ENCODE assay signal across 29 cellular contexts in the genomic region with DNA sequence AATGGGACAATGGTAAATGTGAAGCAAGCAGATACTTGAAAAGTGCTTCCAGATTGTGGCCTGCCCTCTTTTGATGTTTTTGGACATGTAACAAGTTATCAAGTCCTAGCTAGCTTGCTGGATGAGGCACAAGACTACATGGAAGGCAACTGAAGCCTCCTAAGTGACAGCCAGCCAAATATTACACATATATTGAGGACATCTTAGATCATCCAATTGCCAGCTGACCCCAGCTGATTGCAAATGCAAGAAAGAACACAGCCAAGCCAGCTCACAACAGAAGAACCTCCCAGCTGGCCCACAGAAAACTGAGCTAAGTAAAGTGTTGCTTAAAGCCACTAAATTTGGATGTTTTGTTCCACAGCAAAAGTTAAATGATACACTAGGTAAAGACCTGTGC.
"Had no signal": no experiment of that assay in that cellular context is flagged by ENCODE, and none has a peak within 500 bp of the region (broad histone marks: within the 10 kb centered on the region; RNA-seq: fewer than 3 reads in every experiment).

No MANE protein-coding gene starts in this region.

- H3K4me3 ChIP-seq: coronary artery, dorsolateral prefrontal cortex, gastroesophageal sphincter, lower lobe of right lung, mucosa of descending colon, right lobe of liver, skin epidermis, vagina had no signal

- H3K4me1 ChIP-seq: gastroesophageal sphincter, lower lobe of right lung, right lobe of liver, vagina had no signal

- ATAC-seq: activated CD4-positive, CD25-positive, alpha-beta regulatory T cell treated with anti-CD3 and anti-CD28 coated beads, Interleukin-2, amount 50 U/mL, for 24 hours; effector memory CD8-positive, alpha-beta T cell; gastroesophageal sphincter; lower lobe of right lung; mucosa of descending colon; natural killer cell treated with Interleukin-12 subunit alpha and Interleukin-12 subunit beta and Interleukin-15 and Interleukin-18, amount 100 ng/mL, for 72 hours; right lobe of liver; stimulated activated effector memory CD8-positive, alpha-beta T cell treated with anti-CD3 and anti-CD28 coated beads, Interleukin-12 subunit alpha, Interleukin-12 subunit beta, amount 100 ng/mL, for 72 hours; T-helper 17 cell had no signal

- H3K27ac ChIP-seq: coronary artery, dorsolateral prefrontal cortex, gastroesophageal sphincter, lower lobe of right lung, right lobe of liver, skin epidermis, vagina, WERI-Rb-1 had no signal

- H3K27me3 ChIP-seq: dorsolateral prefrontal cortex, gastroesophageal sphincter, right lobe of liver, vagina had no signal

- H3K9me3 ChIP-seq: gastroesophageal sphincter, lower lobe of right lung, mucosa of descending colon, right lobe of liver, vagina had no signal

- H3K36me3 ChIP-seq: gastroesophageal sphincter, lower lobe of right lung, right lobe of liver, vagina, WERI-Rb-1 had no signal

- DNase-seq: activated CD4-positive, alpha-beta T cell treated with anti-CD3 and anti-CD28 coated beads for 48 hours; activated CD4-positive, alpha-beta T cell treated with anti-CD3 and anti-CD28 coated beads, Interleukin-2, amount 50 U/mL, for 48 hours; activated CD8-positive, alpha-beta memory T cell treated with anti-CD3 and anti-CD28 coated beads for 24 hours; activated effector memory CD4-positive, alpha-beta T cell treated with Interleukin-2 at 50 U/mL for 16 hours; activated naive CD4-positive, alpha-beta T cell treated with Interleukin-2 at 50 U/mL for 16 hours; anterior cingulate cortex; cerebellar nuclear complex; dorsolateral prefrontal cortex; effector memory CD8-positive, alpha-beta T cell; erythroblast; hippocampal formation; immature natural killer cell; kidney; lower lobe of right lung; mucosa of descending colon; posterior cingulate gyrus; right lobe of liver; stimulated activated CD4-positive, alpha-beta T cell treated with anti-CD3 and anti-CD28 coated beads, Interleukin-4, amount 100 ng/mL, for 24 hours; substantia nigra; T-helper 17 cell; T1000; WERI-Rb-1 had no signal
